ENCODE assay signal across 22 cellular contexts in genomic region chr6:161295784-161296183, GRCh38.
"Had no signal": no experiment of that assay in that cellular context is flagged by ENCODE, and none has a peak within 500 bp of the region (broad histone marks: within the 10 kb centered on the region; RNA-seq: fewer than 3 reads in every experiment).

No MANE protein-coding gene starts in this region.

- ATAC-seq: effector memory CD8-positive, alpha-beta T cell; foreskin keratinocyte; gastroesophageal sphincter; heart left ventricle; left lobe of liver; lower lobe of right lung had no signal

- DNase-seq: colonic mucosa; cortex of kidney; effector CD8-positive, alpha-beta T cell; effector memory CD8-positive, alpha-beta T cell; foreskin keratinocyte; heart left ventricle; hypothalamus; immature natural killer cell; islet precursor cell; kidney; kidney glomerular epithelial cell; left colon; left ventricle myocardium inferior; lower lobe of right lung; mesenchymal stem cell had no signal

- H3K27me3 ChIP-seq: colonic mucosa, esophagus muscularis mucosa, foreskin keratinocyte, gastroesophageal sphincter, heart left ventricle, hepatocyte had no signal

- H3K36me3 ChIP-seq: colonic mucosa, esophagus muscularis mucosa, gastroesophageal sphincter, heart left ventricle, left ventricle myocardium inferior, lower lobe of right lung had no signal

- H3K9me3 Mint-ChIP-seq: dendritic cell treated with granulocyte-macrophage colony-stimulating factor and Interleukin-4, amounts not matched to agents 40 ng/mL and 50 ng/mL, for 4 days; effector memory CD8-positive, alpha-beta T cell; immature natural killer cell had no signal

- H3K4me3 Mint-ChIP-seq: dendritic cell treated with granulocyte-macrophage colony-stimulating factor and Interleukin-4, amounts not matched to agents 40 ng/mL and 50 ng/mL, for 4 days; effector memory CD8-positive, alpha-beta T cell; immature natural killer cell; mesothelial cell of epicardium had no signal

- H3K4me1 Mint-ChIP-seq: immature natural killer cell, mesothelial cell of epicardium had no signal

- H3K27ac ChIP-seq: colonic mucosa, esophagus muscularis mucosa, foreskin keratinocyte, gastroesophageal sphincter, heart left ventricle, hepatocyte, left ventricle myocardium inferior, lower lobe of right lung had no signal

- FAIRE-seq: endothelial cell of umbilical vein had no signal

- H3K9me3 ChIP-seq: colonic mucosa, esophagus muscularis mucosa, gastroesophageal sphincter, heart left ventricle, left ventricle myocardium inferior, lower lobe of right lung had no signal

- H3K4me3 ChIP-seq: colonic mucosa, esophagus muscularis mucosa, gastroesophageal sphincter, heart left ventricle, hepatocyte, left ventricle myocardium inferior, lower lobe of right lung had no signal

- H3K36me3 Mint-ChIP-seq: immature natural killer cell, mesothelial cell of epicardium had no signal

- H3K27ac Mint-ChIP-seq: dendritic cell treated with granulocyte-macrophage colony-stimulating factor and Interleukin-4, amounts not matched to agents 40 ng/mL and 50 ng/mL, for 4 days; immature natural killer cell; mesothelial cell of epicardium had no signal

- H3K4me1 ChIP-seq: colonic mucosa, esophagus muscularis mucosa, foreskin keratinocyte, gastroesophageal sphincter, heart left ventricle, left ventricle myocardium inferior had no signal
